Comparison of ENCODE assay signal across 19 cellular contexts in the genomic region with DNA sequence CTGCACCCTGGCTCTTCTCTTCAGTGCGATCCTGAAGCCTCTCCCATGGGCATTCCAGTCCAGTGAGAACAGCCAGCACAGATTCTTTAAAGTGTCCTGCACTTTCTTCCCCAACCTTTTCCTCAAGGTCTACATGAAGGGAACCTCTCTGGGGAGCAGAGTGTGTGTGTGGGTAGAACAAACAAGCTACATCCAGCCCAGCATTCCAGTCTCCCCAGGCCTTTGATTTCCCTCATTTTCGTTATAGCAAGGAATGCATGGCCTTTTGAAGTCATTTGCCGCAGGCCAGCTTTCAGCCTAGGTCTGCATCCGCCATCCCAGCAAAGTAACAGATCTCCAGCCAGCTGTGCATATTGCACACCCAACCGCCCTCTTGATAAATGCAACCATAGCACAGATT. TPM values are rescaled to one million over a fixed set of nuclear protein-coding genes. Genes with fewer than 3 reads are reported as not detected.
DNase-seq lines count a peak whose midpoint lies in the region; ATAC-seq lines count a peak whose summit lies in the region.
"Had no signal": no experiment of that assay in that cellular context is flagged by ENCODE, and none has a peak within 500 bp of the region (broad histone marks: within the 10 kb centered on the region; RNA-seq: fewer than 3 reads in every experiment).

No MANE protein-coding gene starts in this region.

- no peak overlapping the region for H3K4me3 Mint-ChIP-seq in CD8-positive, alpha-beta memory T cell

- H3K36me3 ChIP-seq in CD8-positive, alpha-beta memory T cell (ENCODE audit: insufficient read depth, low read length), result no peaks in the 10 kb centered on the region

- intact Hi-C loops in cardiac septum (cut with DNase I), result no loop called here
- intact Hi-C loops in left cardiac atrium (cut with DNase I), result no loop called here

- H3K4me1 ChIP-seq in CD8-positive, alpha-beta memory T cell (ENCODE audit: insufficient read depth, low read length), result no peaks in the 10 kb centered on the region

- H3K36me3 Mint-ChIP-seq in CD8-positive, alpha-beta memory T cell, result peaks cover 0 to 2% (median 0%) of the 10 kb centered on the region in 3 donors

- peaks cover 15 to 44% of the 10 kb centered on the region in 2 donors for H3K27me3 Mint-ChIP-seq in CD8-positive, alpha-beta memory T cell

- no peak overlapping the region for H3K27ac Mint-ChIP-seq in CD8-positive, alpha-beta memory T cell

- CTCF ChIA-PET in CD8-positive, alpha-beta memory T cell (lab: Charles Lee), result interaction anchor here (1.1 kb wide), 1 partner anchor 11 kb away, joined by 3 read pairs; no protein-coding TSS in a partner anchor

- H3K27me3 ChIP-seq in CD8-positive, alpha-beta memory T cell (ENCODE audit: insufficient read depth, low read length, poor library complexity, severe bottlenecking), result no peaks in the 10 kb centered on the region

- H3K4me1 Mint-ChIP-seq in CD8-positive, alpha-beta memory T cell, result no peaks in the 10 kb centered on the region

- POLR2A ChIA-PET in CD8-positive, alpha-beta memory T cell (lab: Charles Lee), result no interaction called here

- no peaks in the 10 kb centered on the region for H3K9me3 Mint-ChIP-seq in CD8-positive, alpha-beta memory T cell

- no peaks in the 10 kb centered on the region for H3K9me3 ChIP-seq in CD8-positive, alpha-beta memory T cell (ENCODE audit: low read length)

- DNase-seq in cardiac septum (ENCODE audit: low spot score), result peak; percentile 7
- DNase-seq in left cardiac atrium, result no peak
- peak; percentile 7 for DNase-seq in astrocyte of the hippocampus (ENCODE audit: low read depth, low spot score)
- DNase-seq in left kidney (ENCODE audit: low read depth, low spot score), result peak; percentile 35
- peak; percentile 1 for DNase-seq in renal cortical epithelial cell (ENCODE audit: low read depth)
- no peak for DNase-seq in CD8-positive, alpha-beta memory T cell
- DNase-seq in NCI-H1930 (lab: John Stamatoyannopoulos, UW), result no peak
- DNase-seq: 8988T, EL, GM23248, HCEC 1CT, MM.1S, NCI-H1092, NCI-H1436 treated with DMSO at 0.1 percent for 48 hours, NCI-H510A treated with DMSO at 0.1 percent for 48 hours, PC-9 had no signal

- ATAC-seq in left cardiac atrium (no peak), HG03571 (IDR thresholded peaks at IDR 0.05; ENCODE audit: unreplicated experiment) (no peak)

- H3K4me3 ChIP-seq in CD8-positive, alpha-beta memory T cell (ENCODE audit: low read length), result no peak overlapping the region
- H3K4me3 ChIP-seq: GM23248, PC-9 had no signal

- H3K27ac ChIP-seq in CD8-positive, alpha-beta memory T cell (ENCODE audit: low read depth, low read length), result no peak overlapping the region
- H3K27ac ChIP-seq: GM23248, PC-9 had no signal

RNA-seq across cellular contexts. Expression of gene CD8B2, which starts 44.5 kb away (rescaled TPM):
- total RNA-seq in cardiac septum (not detected), left cardiac atrium (not detected), renal cortical epithelial cell (not detected in 2 replicates)
- total RNA-seq in CD8-positive, alpha-beta memory T cell, result 1 to 10 TPM; 3.6 to 4.5 TPM
- polyA plus RNA-seq in CD8-positive, alpha-beta memory T cell, result 10.2 TPM
- total RNA-seq: GM23248, LHCN-M2, PC-9 had no signal
- polyA plus RNA-seq: AG04450, GM23248 had no signal

Comparison
In these comparisons a context has a peak if more than half of its experiments do, and no peak if none do; other contexts are left out.
1. DNase-seq: peak in cardiac septum (single experiment), astrocyte of the hippocampus (single experiment), left kidney (single experiment) and renal cortical epithelial cell (single experiment); none in left cardiac atrium (single experiment), CD8-positive, alpha-beta memory T cell (0 of 5) and NCI-H1930 (0 of 2).